13 cellular contexts compared by ENCODE assay signal in genomic region chr13:98318263-98318878, GRCh38.
DNase-seq lines count a peak whose midpoint lies in the region; TF ChIP-seq lines count a peak whose summit lies in the region.
"Had no signal": no experiment of that assay in that cellular context is flagged by ENCODE, and none has a peak within 500 bp of the region (broad histone marks: within the 10 kb centered on the region; RNA-seq: fewer than 3 reads in every experiment).

No MANE protein-coding gene starts in this region.

- H3K9me3 Mint-ChIP-seq in Caco-2 (ENCODE audit: unreplicated experiment) (peaks cover 7% of the 10 kb centered on the region), progenitor cell of endocrine pancreas (ENCODE audit: low read depth) (no peaks in the 10 kb centered on the region), MCF 10A (ENCODE audit: unreplicated experiment) (no peaks in the 10 kb centered on the region)
- H3K9me3 Mint-ChIP-seq: IgD-negative memory B cell had no signal

- WGBS in adrenal gland, 4 donors, result 50 to 57% (median 54%) methylated on average over 9 to 11 of the region's 11 CpGs
- WGBS in liver, result 56% methylated on average over 11 of the region's 11 CpGs

- H3K4me1 Mint-ChIP-seq in Caco-2 (ENCODE audit: low read depth, unreplicated experiment) (peaks cover 41% of the 10 kb centered on the region), progenitor cell of endocrine pancreas (ENCODE audit: low read depth) (peaks cover 21% of the 10 kb centered on the region), MCF 10A (ENCODE audit: insufficient read depth, unreplicated experiment) (no peaks in the 10 kb centered on the region)
- H3K4me1 Mint-ChIP-seq: CD14-positive monocyte; CD4-positive, alpha-beta memory T cell; IgD-negative memory B cell had no signal

- no peak for TF ChIP-seq RAD21 in liver (IDR thresholded peaks at IDR 0.05)

- BruUV-seq in Caco-2 (replicated peaks; lab: Mats Ljungman, UMichigan) (no TSS peak), MCF 10A (replicated peaks; lab: Mats Ljungman, UMichigan) (no TSS peak)

- TF ChIP-seq POLR2A in adrenal gland (IDR thresholded peaks at IDR 0.05), result no peak

- no peaks in the 10 kb centered on the region; the same call in none of the 2 replicates for H3K36me3 ChIP-seq in Caco-2 (ENCODE audit: control insufficient read depth, insufficient read depth, low read length)
- H3K36me3 ChIP-seq in adrenal gland (replicated peaks in 1 of 2), result no peaks in the 10 kb centered on the region
- peaks cover 0 to 6% (median 2%) of the 10 kb centered on the region in 4 donors for H3K36me3 ChIP-seq in liver (ENCODE audit: control insufficient read depth in 4 of 4, insufficient read depth in 3 of 4, low read depth in 1 of 4, low read length in 3 of 4)

- H3K27ac Mint-ChIP-seq in Caco-2 (ENCODE audit: unreplicated experiment), result peak overlapping the region; percentile 15
- peak overlapping the region; percentile 56 for H3K27ac Mint-ChIP-seq in progenitor cell of endocrine pancreas
- H3K27ac Mint-ChIP-seq in MCF 10A (ENCODE audit: low read depth, unreplicated experiment), result no peak overlapping the region
- H3K27ac Mint-ChIP-seq: CD14-positive monocyte; CD4-positive, alpha-beta memory T cell; IgD-negative memory B cell had no signal

- intact Hi-C loops in Caco-2 (cut with micrococcal nuclease; ENCODE audit: unreplicated experiment) (no loop called here), adrenal gland (cut with DNase I) (no loop called here), MCF 10A (cut with micrococcal nuclease) (no loop called here)

- H3K4me3 Mint-ChIP-seq in Caco-2 (ENCODE audit: unreplicated experiment), result no peak overlapping the region
- no peak overlapping the region for H3K4me3 Mint-ChIP-seq in progenitor cell of endocrine pancreas (ENCODE audit: low read depth)
- no peak overlapping the region for H3K4me3 Mint-ChIP-seq in MCF 10A (ENCODE audit: unreplicated experiment)
- H3K4me3 Mint-ChIP-seq: CD4-positive, alpha-beta memory T cell; IgD-negative memory B cell had no signal

- POLR2A ChIA-PET in Caco-2 (lab: Charles Lee), result interaction anchor here (0.6 kb wide), 1 partner anchor 38 kb away, joined by 3 read pairs; no protein-coding TSS in a partner anchor
- POLR2A ChIA-PET in MCF 10A (lab: Yijun Ruan, JAX), result no interaction called here

- peaks cover 26% of the 10 kb centered on the region for H3K4me1 ChIP-seq in Caco-2
- H3K4me1 ChIP-seq in adrenal gland (replicated peaks in 1 of 2), result peaks cover 0 to under 1% of the 10 kb centered on the region in 2 donors
- peaks cover 4 to 26% (median 14%) of the 10 kb centered on the region in 4 donors for H3K4me1 ChIP-seq in liver (ENCODE audit: control insufficient read depth in 4 of 4, insufficient read depth in 4 of 4, low read length in 3 of 4)

- TF ChIP-seq CTCF in Caco-2 (IDR thresholded peaks at IDR 0.05; ENCODE audit: insufficient read depth in 1 of 2, low read depth in 1 of 2, low read length in 1 of 2, severe bottlenecking in 1 of 2, unreplicated experiment in 1 of 2) (no peak), adrenal gland (IDR thresholded peaks at IDR 0.05) (no peak), liver (IDR thresholded peaks at IDR 0.05; ENCODE audit: low read depth, low read length, missing input control) (no peak), progenitor cell of endocrine pancreas (IDR thresholded peaks at IDR 0.05; ENCODE audit: unreplicated experiment) (no peak), MCF 10A (IDR thresholded peaks at IDR 0.05; ENCODE audit: unreplicated experiment) (no peak)

- H3K27me3 ChIP-seq in Caco-2 (replicated peaks; ENCODE audit: control insufficient read depth, insufficient read depth, low read length) (no peaks in the 10 kb centered on the region), adrenal gland (no peaks in the 10 kb centered on the region), liver (ENCODE audit: control insufficient read depth in 4 of 4, insufficient read depth in 4 of 4, low read length in 3 of 4) (no peaks in the 10 kb centered on the region)
- H3K27me3 ChIP-seq: BLaER1 had no signal

- H3K27me3 Mint-ChIP-seq in Caco-2 (ENCODE audit: insufficient read depth, unreplicated experiment) (no peaks in the 10 kb centered on the region), progenitor cell of endocrine pancreas (no peaks in the 10 kb centered on the region), MCF 10A (ENCODE audit: insufficient read depth, unreplicated experiment) (no peaks in the 10 kb centered on the region)

- H3K27ac ChIP-seq in adrenal gland, result no peak overlapping the region
- no peak overlapping the region for H3K27ac ChIP-seq in liver (ENCODE audit: low read depth in 1 of 2, low read length in 2 of 2)
- H3K27ac ChIP-seq: BLaER1, GM23248 had no signal

- DNase-seq in Caco-2, result no peak
- peak; percentile 54 to 79 (median 74) for DNase-seq in adrenal gland
- no peak for DNase-seq in progenitor cell of endocrine pancreas (ENCODE audit: low spot score, unreplicated experiment)
- no peak for DNase-seq in GM03348 (ENCODE audit: low spot score)
- no peak for DNase-seq in stimulated activated CD8-positive, alpha-beta memory T cell treated with anti-CD3 and anti-CD28 coated beads, Interleukin-4, amount 100 ng/mL, for 48 hours
- no peak for DNase-seq in MCF 10A (ENCODE audit: unreplicated experiment)
- DNase-seq: 8988T; CD4-positive, alpha-beta memory T cell; GM23248 had no signal

- H3K9me3 ChIP-seq in Caco-2, result no peaks in the 10 kb centered on the region
- H3K9me3 ChIP-seq in adrenal gland (replicated peaks in 1 of 3), result no peaks in the 10 kb centered on the region
- H3K9me3 ChIP-seq in liver (ENCODE audit: control insufficient read depth in 4 of 4, low read length in 3 of 4), result no peaks in the 10 kb centered on the region
- H3K9me3 ChIP-seq: BLaER1 had no signal

- no peak overlapping the region for H3K4me3 ChIP-seq in Caco-2 (ENCODE audit: low read depth, low read length)
- H3K4me3 ChIP-seq in adrenal gland, result no peak overlapping the region
- H3K4me3 ChIP-seq in liver (ENCODE audit: low read depth in 1 of 3, low read length in 3 of 3), result no peak overlapping the region
- H3K4me3 ChIP-seq: BLaER1, GM23248 had no signal

- H3K36me3 Mint-ChIP-seq in Caco-2 (ENCODE audit: insufficient read depth, unreplicated experiment) (peaks cover 56% of the 10 kb centered on the region), progenitor cell of endocrine pancreas (ENCODE audit: insufficient read depth) (peaks cover 17% of the 10 kb centered on the region), MCF 10A (ENCODE audit: insufficient read depth, unreplicated experiment) (no peaks in the 10 kb centered on the region)
- H3K36me3 Mint-ChIP-seq: CD14-positive monocyte; CD4-positive, alpha-beta memory T cell; IgD-negative memory B cell had no signal

- CTCF ChIA-PET in Caco-2 (lab: Charles Lee), result no interaction called here
- CTCF ChIA-PET in MCF 10A (lab: Yijun Ruan, JAX), result interaction anchor here (0.5 to 0.7 kb wide), 2 partner anchors 26 to 525 kb away, joined by 3 read pairs; no protein-coding TSS in a partner anchor

- H3K9ac ChIP-seq in liver (ENCODE audit: low read depth in 1 of 2, low read length in 2 of 2), result no peak overlapping the region
- H3K9ac ChIP-seq: BLaER1, GM23248 had no signal

TF ChIP-seq in liver, 16 proteins besides CTCF, POLR2A, EP300 and RAD21:
- TF ChIP-seq HNF4A (conservative IDR thresholded peaks at IDR 0.05), result peak; percentile 68 to 88
- TF ChIP-seq RXRA (IDR thresholded peaks at IDR 0.05), result peak; percentile 50 to 72
- peak; percentile 59 for TF ChIP-seq HNF4G (IDR thresholded peaks at IDR 0.05)
- no peak for TF ChIP-seq FOXA2 (IDR thresholded peaks at IDR 0.05)

Comparison
In these comparisons a context has a peak if more than half of its experiments do, and no peak if none do; other contexts are left out.
1. DNase-seq: peak in adrenal gland (7 of 7); none in Caco-2 (0 of 2), progenitor cell of endocrine pancreas (single experiment), GM03348 (single experiment), stimulated activated CD8-positive, alpha-beta memory T cell treated with anti-CD3 and anti-CD28 coated beads, Interleukin-4, amount 100 ng/mL, for 48 hours (single experiment) and MCF 10A (single experiment).